Comparison of ENCODE assay signal across 11 cellular contexts in genomic region chr6:6840831-6841263, GRCh38.
A peak's percentile ranks its signal among the peaks of the same experiment; 100 is the strongest.
DNase-seq lines count a peak whose midpoint lies in the region; ATAC-seq and TF ChIP-seq lines count a peak whose summit lies in the region.
"Had no signal": no experiment of that assay in that cellular context is flagged by ENCODE, and none has a peak within 500 bp of the region (broad histone marks: within the 10 kb centered on the region; RNA-seq: fewer than 3 reads in every experiment).

No MANE protein-coding gene starts in this region.

- peak; percentile 77 for ATAC-seq in GM19452 (IDR thresholded peaks at IDR 0.05; ENCODE audit: unreplicated experiment)
- peak; percentile 73 for ATAC-seq in HG03066 (IDR thresholded peaks at IDR 0.05; ENCODE audit: low read depth, unreplicated experiment)
- ATAC-seq in CD4-positive, alpha-beta T cell (ENCODE audit: poor library complexity): no peak

- no peaks in the 10 kb centered on the region for H3K36me3 Mint-ChIP-seq in CD4-positive, alpha-beta T cell (ENCODE audit: low read depth)
- H3K36me3 Mint-ChIP-seq in activated T-helper 2 cell treated with anti-CD3 and anti-CD28 coated beads, Interferon-gamma antibody, Interleukin-2, Interleukin-4, amounts not matched to agents 10 μg/mL and 5 μg/mL and 100 μg/mL, durations not matched to agents 14 hours and 24 hours and 36 hours (ENCODE audit: low read depth): no peaks in the 10 kb centered on the region

- H3K27ac Mint-ChIP-seq in CD4-positive, alpha-beta T cell: no peak overlapping the region
- H3K27ac Mint-ChIP-seq in activated T-helper 2 cell treated with anti-CD3 and anti-CD28 coated beads, Interferon-gamma antibody, Interleukin-2, Interleukin-4, amounts not matched to agents 10 μg/mL and 5 μg/mL and 100 μg/mL, durations not matched to agents 14 hours and 24 hours and 36 hours: no peak overlapping the region

- no peak overlapping the region for H3K9ac ChIP-seq in SK-N-MC (ENCODE audit: insufficient read length)

- intact Hi-C loops in CD4-positive, alpha-beta T cell (cut with DNase I, micrococcal nuclease): no loop called here
- intact Hi-C loops in activated T-helper 2 cell treated with anti-CD3 and anti-CD28 coated beads, Interferon-gamma antibody, Interleukin-2, Interleukin-4, amounts not matched to agents 10 μg/mL and 5 μg/mL and 100 μg/mL, durations not matched to agents 14 hours and 24 hours and 36 hours (cut with micrococcal nuclease): no loop called here

- CTCF ChIA-PET in CD4-positive, alpha-beta T cell (lab: Charles Lee): no interaction called here

- H3K9me3 ChIP-seq in SK-N-MC (ENCODE audit: low read depth, low read length): no peaks in the 10 kb centered on the region
- H3K9me3 ChIP-seq in CD4-positive, alpha-beta T cell (ENCODE audit: control insufficient read depth, low read length): peaks cover 5% of the 10 kb centered on the region

- peak; percentile 3 for DNase-seq in GDM1 (lab: John Stamatoyannopoulos, UW)
- no peak for DNase-seq in SK-N-MC (ENCODE audit: low read depth, low spot score)
- no peak for DNase-seq in CD4-positive, alpha-beta T cell
- no peak for DNase-seq in activated T-helper 2 cell treated with anti-CD3 and anti-CD28 coated beads, Interferon-gamma antibody, Interleukin-2, Interleukin-4, amounts not matched to agents 10 μg/mL and 5 μg/mL and 100 μg/mL, durations not matched to agents 14 hours and 24 hours and 36 hours (ENCODE audit: low spot score)
- no peak for DNase-seq in NCI-H2171 treated with DMSO at 0.1 percent for 48 hours (lab: John Stamatoyannopoulos, UW)
- no peak for DNase-seq in NCI-H1417 treated with DMSO at 0.1 percent for 48 hours (lab: John Stamatoyannopoulos, UW)
- DNase-seq: tibial artery had no signal

- H3K4me3 ChIP-seq in SK-N-MC: no peak overlapping the region
- H3K4me3 ChIP-seq: tibial artery had no signal

- no peaks in the 10 kb centered on the region for H3K27me3 Mint-ChIP-seq in CD4-positive, alpha-beta T cell
- H3K27me3 Mint-ChIP-seq in activated T-helper 2 cell treated with anti-CD3 and anti-CD28 coated beads, Interferon-gamma antibody, Interleukin-2, Interleukin-4, amounts not matched to agents 10 μg/mL and 5 μg/mL and 100 μg/mL, durations not matched to agents 14 hours and 24 hours and 36 hours (ENCODE audit: low read depth): peaks cover 41% of the 10 kb centered on the region

- H3K27ac ChIP-seq in SK-N-MC: peak overlapping the region; percentile 74
- H3K27ac ChIP-seq in CD4-positive, alpha-beta T cell (ENCODE audit: low read depth, low read length): no peak overlapping the region
- H3K27ac ChIP-seq: C4-2B, epithelial cell of prostate, tibial artery had no signal

- H3K4me3 Mint-ChIP-seq in CD4-positive, alpha-beta T cell: no peak overlapping the region
- H3K4me3 Mint-ChIP-seq in activated T-helper 2 cell treated with anti-CD3 and anti-CD28 coated beads, Interferon-gamma antibody, Interleukin-2, Interleukin-4, amounts not matched to agents 10 μg/mL and 5 μg/mL and 100 μg/mL, durations not matched to agents 14 hours and 24 hours and 36 hours (ENCODE audit: low read depth): no peak overlapping the region

- POLR2A ChIA-PET in CD4-positive, alpha-beta T cell (lab: Charles Lee): no interaction called here

- peaks cover 3% of the 10 kb centered on the region for H3K9me3 Mint-ChIP-seq in CD4-positive, alpha-beta T cell
- H3K9me3 Mint-ChIP-seq in activated T-helper 2 cell treated with anti-CD3 and anti-CD28 coated beads, Interferon-gamma antibody, Interleukin-2, Interleukin-4, amounts not matched to agents 10 μg/mL and 5 μg/mL and 100 μg/mL, durations not matched to agents 14 hours and 24 hours and 36 hours: peaks cover 4% of the 10 kb centered on the region

- no peak for TF ChIP-seq CTCF in CD4-positive, alpha-beta T cell (IDR thresholded peaks at IDR 0.05)

- H3K27me3 ChIP-seq in CD4-positive, alpha-beta T cell (ENCODE audit: control insufficient read depth, insufficient read depth, low read length): no peaks in the 10 kb centered on the region

- no peaks in the 10 kb centered on the region for H3K4me1 Mint-ChIP-seq in CD4-positive, alpha-beta T cell (ENCODE audit: low read depth)
- H3K4me1 Mint-ChIP-seq in activated T-helper 2 cell treated with anti-CD3 and anti-CD28 coated beads, Interferon-gamma antibody, Interleukin-2, Interleukin-4, amounts not matched to agents 10 μg/mL and 5 μg/mL and 100 μg/mL, durations not matched to agents 14 hours and 24 hours and 36 hours (ENCODE audit: low read depth): no peaks in the 10 kb centered on the region

- no peaks in the 10 kb centered on the region for H3K36me3 ChIP-seq in SK-N-MC (ENCODE audit: insufficient read depth, low read length)
- H3K36me3 ChIP-seq: tibial artery had no signal
